Comparison of ENCODE assay signal across 1 cellular context in the genomic region with DNA sequence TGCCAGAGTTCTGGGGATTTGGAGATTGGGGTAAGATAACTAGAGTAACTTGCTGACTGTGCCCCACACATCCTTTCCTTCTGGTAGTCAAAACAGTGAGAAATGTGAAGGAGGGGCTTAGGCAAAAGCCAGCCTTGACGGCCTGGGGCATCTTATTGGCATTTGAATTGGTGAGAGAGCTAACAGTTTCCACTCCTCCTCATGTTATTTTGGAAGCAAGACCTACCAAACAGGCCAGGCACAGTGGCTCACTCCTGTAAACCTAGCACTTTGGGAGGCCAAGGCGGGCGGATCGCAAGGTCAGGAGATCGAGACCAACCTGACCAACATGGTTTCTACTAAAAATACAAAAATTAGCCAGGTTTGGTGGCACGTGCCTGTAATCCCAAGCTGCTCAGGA.
A peak's percentile ranks its signal among the peaks of the same experiment; 100 is the strongest.
TF ChIP-seq lines count a peak whose summit lies in the region.

No MANE protein-coding gene starts in this region.

TF ChIP-seq in H1, 55 proteins besides CTCF, POLR2A, EP300 and RAD21:
- TF ChIP-seq TBP (IDR thresholded peaks at IDR 0.05; ENCODE audit: low read depth, low read length): peak; percentile 49; the same call in 1 of the 2 replicates
- TF ChIP-seq, protein P1, sequence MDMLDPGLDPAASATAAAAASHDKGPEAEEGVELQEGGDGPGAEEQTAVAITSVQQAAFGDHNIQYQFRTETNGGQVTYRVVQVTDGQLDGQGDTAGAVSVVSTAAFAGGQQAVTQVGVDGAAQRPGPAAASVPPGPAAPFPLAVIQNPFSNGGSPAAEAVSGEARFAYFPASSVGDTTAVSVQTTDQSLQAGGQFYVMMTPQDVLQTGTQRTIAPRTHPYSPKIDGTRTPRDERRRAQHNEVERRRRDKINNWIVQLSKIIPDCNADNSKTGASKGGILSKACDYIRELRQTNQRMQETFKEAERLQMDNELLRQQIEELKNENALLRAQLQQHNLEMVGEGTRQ (IDR thresholded peaks at IDR 0.05; ENCODE audit: low read length): no peak
- TF ChIP-seq PHF8 (conservative IDR thresholded peaks at IDR 0.05; ENCODE audit: low read depth, low read length): no peak
- TF ChIP-seq CHD1 (IDR thresholded peaks at IDR 0.05; ENCODE audit: low read depth, low read length): no peak
- TF ChIP-seq KDM5A (IDR thresholded peaks at IDR 0.05; ENCODE audit: low read length): no peak
- no peak for TF ChIP-seq POLR2AphosphoS5 (IDR thresholded peaks at IDR 0.05; ENCODE audit: low read depth, low read length)
